16 cellular contexts compared by ENCODE assay signal in the genomic region with DNA sequence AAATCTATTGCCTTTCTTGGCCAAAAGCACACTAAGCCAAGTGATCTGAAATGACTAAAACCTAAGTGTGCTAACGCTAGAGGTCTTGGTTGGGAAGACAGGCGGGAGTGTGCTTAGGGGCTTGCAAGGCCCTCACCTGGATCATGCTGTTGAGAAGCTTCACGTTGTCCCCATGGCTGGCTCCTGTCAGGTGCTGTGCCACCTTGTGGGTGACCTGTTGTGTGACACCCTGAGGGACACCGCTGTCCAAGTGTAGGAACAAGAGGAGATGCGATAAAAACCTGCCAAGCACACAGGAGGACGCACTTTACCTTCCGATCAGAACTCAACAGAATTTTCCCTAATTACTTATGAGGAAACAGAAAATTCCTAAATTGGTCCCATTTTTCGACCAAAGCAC. TPM values are rescaled to one million over a fixed set of nuclear protein-coding genes. Genes with fewer than 3 reads are reported as not detected.
DNase-seq lines count a peak whose midpoint lies in the region; ATAC-seq, FAIRE-seq and TF ChIP-seq lines count a peak whose summit lies in the region.
"Had no signal": no experiment of that assay in that cellular context is flagged by ENCODE, and none has a peak within 500 bp of the region (broad histone marks: within the 10 kb centered on the region; RNA-seq: fewer than 3 reads in every experiment).

No MANE protein-coding gene starts in this region.

- DNase-seq in stimulated activated CD4-positive, alpha-beta T cell treated with anti-CD3 and anti-CD28 coated beads, Interleukin-15, amount 100 ng/mL, for 24 hours = peak; percentile 13
- no peak for DNase-seq in stimulated activated CD4-positive, alpha-beta T cell treated with anti-CD3 and anti-CD28 coated beads, Interleukin-4, amount 100 ng/mL, for 4 hours
- peak; percentile 12 for DNase-seq in activated naive CD8-positive, alpha-beta T cell treated with anti-CD3 and anti-CD28 coated beads for 36 hours
- DNase-seq in frontal cortex (ENCODE audit: low spot score in 2 of 2) (no peak), NCI-H345 (lab: John Stamatoyannopoulos, UW) (no peak), activated gamma-delta T cell (lab: John Stamatoyannopoulos, UW) (no peak)
- DNase-seq: activated CD4-positive, CD25-positive, alpha-beta regulatory T cell treated with anti-CD3 and anti-CD28 coated beads, Interleukin-2, amount 50 U/mL, for 72 hours; C1 segment of cervical spinal cord; heart left ventricle; left ventricle myocardium inferior; NCI-H1930; retina had no signal

- H3K36me3 Mint-ChIP-seq in activated naive CD8-positive, alpha-beta T cell treated with anti-CD3 and anti-CD28 coated beads for 36 hours = peaks cover 11% of the 10 kb centered on the region

- H3K27ac Mint-ChIP-seq in activated naive CD8-positive, alpha-beta T cell treated with anti-CD3 and anti-CD28 coated beads for 36 hours = no peak overlapping the region
- H3K27ac Mint-ChIP-seq: activated naive CD4-positive, alpha-beta T cell treated with anti-CD3 and anti-CD28 coated beads, Interleukin-2, amount 50 U/mL, for 24 hours had no signal

- H3K4me1 Mint-ChIP-seq in activated naive CD8-positive, alpha-beta T cell treated with anti-CD3 and anti-CD28 coated beads for 36 hours = peaks cover 8% of the 10 kb centered on the region

- TF ChIP-seq CTCF in LNCAP (IDR thresholded peaks at IDR 0.05) = peak; percentile 31; the same call in 1 of the 2 replicates

- no peak for ATAC-seq in HG02763 (IDR thresholded peaks at IDR 0.05; ENCODE audit: unreplicated experiment)
- ATAC-seq: heart left ventricle; naive thymus-derived CD4-positive, alpha-beta T cell had no signal

- no peaks in the 10 kb centered on the region for H3K27me3 Mint-ChIP-seq in activated naive CD8-positive, alpha-beta T cell treated with anti-CD3 and anti-CD28 coated beads for 36 hours
- H3K27me3 Mint-ChIP-seq: activated naive CD4-positive, alpha-beta T cell treated with anti-CD3 and anti-CD28 coated beads, Interleukin-2, amount 50 U/mL, for 24 hours; naive thymus-derived CD4-positive, alpha-beta T cell had no signal

- no peak overlapping the region for H3K4me3 Mint-ChIP-seq in activated naive CD8-positive, alpha-beta T cell treated with anti-CD3 and anti-CD28 coated beads for 36 hours
- H3K4me3 Mint-ChIP-seq: activated naive CD4-positive, alpha-beta T cell treated with anti-CD3 and anti-CD28 coated beads, Interleukin-2, amount 50 U/mL, for 24 hours; naive thymus-derived CD4-positive, alpha-beta T cell had no signal

- H3K9me3 Mint-ChIP-seq in activated naive CD8-positive, alpha-beta T cell treated with anti-CD3 and anti-CD28 coated beads for 36 hours = no peaks in the 10 kb centered on the region
- H3K9me3 Mint-ChIP-seq: activated naive CD4-positive, alpha-beta T cell treated with anti-CD3 and anti-CD28 coated beads, Interleukin-2, amount 50 U/mL, for 24 hours; naive thymus-derived CD4-positive, alpha-beta T cell had no signal

- FAIRE-seq in frontal cortex (lab: Jason Lieb, UNC) = no peak

RNA-seq across cellular contexts. Expression of a gene that starts 50.8 kb away (rescaled TPM):
- total RNA-seq in activated naive CD8-positive, alpha-beta T cell treated with anti-CD3 and anti-CD28 coated beads for 36 hours = 10 to 100 TPM; 12.9 to 13.8 TPM
- total RNA-seq in frontal cortex = 26.1 TPM

Comparison
In these comparisons a context has a peak if more than half of its experiments do, and no peak if none do; other contexts are left out.
1. DNase-seq: peak in stimulated activated CD4-positive, alpha-beta T cell treated with anti-CD3 and anti-CD28 coated beads, Interleukin-15, amount 100 ng/mL, for 24 hours (single experiment) and activated naive CD8-positive, alpha-beta T cell treated with anti-CD3 and anti-CD28 coated beads for 36 hours (single experiment); none in stimulated activated CD4-positive, alpha-beta T cell treated with anti-CD3 and anti-CD28 coated beads, Interleukin-4, amount 100 ng/mL, for 4 hours (0 of 2), frontal cortex (0 of 2), NCI-H345 (single experiment) and activated gamma-delta T cell (single experiment).